ENCODE assay signal across 9 cellular contexts in genomic region chr10:103998803-103999202, GRCh38.
"Had no signal": no experiment of that assay in that cellular context is flagged by ENCODE, and none has a peak within 500 bp of the region (broad histone marks: within the 10 kb centered on the region; RNA-seq: fewer than 3 reads in every experiment).

No MANE protein-coding gene starts in this region.

- FAIRE-seq: HTR-8/SVneo had no signal

- H3K27ac ChIP-seq: GM23248, KMS-11 had no signal

- H3K4me3 ChIP-seq: GM23248, HAP-1 had no signal

- H3K9ac ChIP-seq: GM23248, KMS-11 had no signal

- H3K27ac Mint-ChIP-seq: HFFc6 had no signal

- ATAC-seq: HCT116 had no signal

- DNase-seq: GM23248, GOT3, H7, HFFc6, KBM-7 had no signal

- H3K9me3 Mint-ChIP-seq: HFFc6 had no signal

- H3K9me3 ChIP-seq: HAP-1 had no signal

- H2AFZ ChIP-seq: GM23248 had no signal

- H3K4me1 ChIP-seq: HAP-1 had no signal

- H3K4me3 Mint-ChIP-seq: HFFc6 had no signal

- H3K4me2 ChIP-seq: KMS-11 had no signal
